Comparison of ENCODE assay signal across 30 cellular contexts in genomic region chr16:81931927-81932326, GRCh38.
"Had no signal": no experiment of that assay in that cellular context is flagged by ENCODE, and none has a peak within 500 bp of the region (broad histone marks: within the 10 kb centered on the region; RNA-seq: fewer than 3 reads in every experiment).

No MANE protein-coding gene starts in this region.

- H3K27me3 ChIP-seq: adrenal gland, body of pancreas, esophagus muscularis mucosa, foreskin keratinocyte, gastrocnemius medialis, heart left ventricle had no signal

- H3K27ac Mint-ChIP-seq: activated CD4-positive, alpha-beta memory T cell treated with anti-CD3 and anti-CD28 coated beads for 36 hours; activated CD4-positive, alpha-beta T cell treated with anti-CD3 and anti-CD28 coated beads for 36 hours; activated CD4-positive, alpha-beta T cell treated with anti-CD3 and anti-CD28 coated beads, Interleukin-2, amount 10 ng/mL, durations not matched to agents 24 days and 14 days; activated CD8-positive, alpha-beta T cell treated with anti-CD3 and anti-CD28 coated beads, Interleukin-2, amount 10 ng/mL, durations not matched to agents 7 days and 5 days; activated naive CD4-positive, alpha-beta T cell treated with anti-CD3 and anti-CD28 coated beads for 36 hours; activated naive CD4-positive, alpha-beta T cell treated with anti-CD3 and anti-CD28 coated beads, Interleukin-2, amount 50 U/mL, for 24 hours; activated naive CD8-positive, alpha-beta T cell treated with anti-CD3 and anti-CD28 coated beads for 36 hours; activated naive CD8-positive, alpha-beta T cell treated with anti-CD3 and anti-CD28 coated beads, Interleukin-2, amount 50 U/mL, for 24 hours; activated T-helper 1 cell treated with anti-CD3 and anti-CD28 coated beads, Interleukin-12 subunit alpha, Interleukin-12 subunit beta, Interleukin-2, Interleukin-4 antibody, amounts not matched to agents 30 ng/mL and 10 ng/mL and 1 ng/mL, durations not matched to agents 14 hours and 24 hours and 36 hours; activated T-helper 2 cell treated with anti-CD3 and anti-CD28 coated beads, Interferon-gamma antibody, Interleukin-2, Interleukin-4, amounts not matched to agents 10 μg/mL and 5 μg/mL and 100 μg/mL, durations not matched to agents 14 hours and 24 hours and 36 hours had no signal

- DNase-seq: activated CD4-positive, alpha-beta memory T cell treated with anti-CD3 and anti-CD28 coated beads for 36 hours; activated CD4-positive, alpha-beta T cell treated with anti-CD3 and anti-CD28 coated beads for 36 hours; activated CD4-positive, alpha-beta T cell treated with anti-CD3 and anti-CD28 coated beads, Interleukin-2, amount 10 ng/mL, durations not matched to agents 24 days and 14 days; activated CD4-positive, CD25-positive, alpha-beta regulatory T cell; activated CD4-positive, CD25-positive, alpha-beta regulatory T cell treated with anti-CD3 and anti-CD28 coated beads, Interleukin-2, amount 50 U/mL, for 72 hours; activated CD8-positive, alpha-beta T cell treated with anti-CD3 and anti-CD28 coated beads, Interleukin-2, amount 10 ng/mL, durations not matched to agents 7 days and 5 days; activated effector memory CD4-positive, alpha-beta T cell treated with anti-CD3 and anti-CD28 coated beads, Interleukin-2, amount 50 U/mL, for 16 hours; activated naive CD4-positive, alpha-beta T cell treated with anti-CD3 and anti-CD28 coated beads for 36 hours; activated naive CD8-positive, alpha-beta T cell treated with anti-CD3 and anti-CD28 coated beads for 36 hours; activated naive CD8-positive, alpha-beta T cell treated with anti-CD3 and anti-CD28 coated beads, Interleukin-2, amount 50 U/mL, for 24 hours; activated T-cell treated with anti-CD3 and anti-CD28 coated beads, Interleukin-2, amount 50 U/mL, for 1 hour; activated T-cell treated with anti-CD3 and anti-CD28 coated beads, Interleukin-2, amount 50 U/mL, for 48 hours; adrenal gland; amygdala; aorta; body of pancreas; caudate nucleus; cortex of kidney; effector CD4-positive, alpha-beta T cell; effector memory CD8-positive, alpha-beta T cell; erythroblast; foreskin keratinocyte; gastrocnemius medialis; glutamatergic neuron; heart left ventricle; T-helper 2 cell had no signal

- H3K4me1 Mint-ChIP-seq: activated naive CD4-positive, alpha-beta T cell treated with anti-CD3 and anti-CD28 coated beads, Interleukin-2, amount 50 U/mL, for 24 hours; activated naive CD8-positive, alpha-beta T cell treated with anti-CD3 and anti-CD28 coated beads for 36 hours had no signal

- H3K4me3 Mint-ChIP-seq: activated CD4-positive, alpha-beta memory T cell treated with anti-CD3 and anti-CD28 coated beads for 36 hours; activated CD4-positive, alpha-beta T cell treated with anti-CD3 and anti-CD28 coated beads for 36 hours; activated CD4-positive, alpha-beta T cell treated with anti-CD3 and anti-CD28 coated beads, Interleukin-2, amount 10 ng/mL, durations not matched to agents 24 days and 14 days; activated CD8-positive, alpha-beta T cell treated with anti-CD3 and anti-CD28 coated beads, Interleukin-2, amount 10 ng/mL, durations not matched to agents 7 days and 5 days; activated naive CD4-positive, alpha-beta T cell treated with anti-CD3 and anti-CD28 coated beads for 36 hours; activated naive CD4-positive, alpha-beta T cell treated with anti-CD3 and anti-CD28 coated beads, Interleukin-2, amount 50 U/mL, for 24 hours; activated naive CD8-positive, alpha-beta T cell treated with anti-CD3 and anti-CD28 coated beads for 36 hours; activated naive CD8-positive, alpha-beta T cell treated with anti-CD3 and anti-CD28 coated beads, Interleukin-2, amount 50 U/mL, for 24 hours; activated T-helper 1 cell treated with anti-CD3 and anti-CD28 coated beads, Interleukin-12 subunit alpha, Interleukin-12 subunit beta, Interleukin-2, Interleukin-4 antibody, amounts not matched to agents 30 ng/mL and 10 ng/mL and 1 ng/mL, durations not matched to agents 14 hours and 24 hours and 36 hours; effector memory CD8-positive, alpha-beta T cell had no signal

- H3K9me3 Mint-ChIP-seq: activated CD4-positive, alpha-beta memory T cell treated with anti-CD3 and anti-CD28 coated beads for 36 hours; activated CD4-positive, alpha-beta T cell treated with anti-CD3 and anti-CD28 coated beads, Interleukin-2, amount 10 ng/mL, durations not matched to agents 24 days and 14 days; activated naive CD4-positive, alpha-beta T cell treated with anti-CD3 and anti-CD28 coated beads for 36 hours; activated naive CD4-positive, alpha-beta T cell treated with anti-CD3 and anti-CD28 coated beads, Interleukin-2, amount 50 U/mL, for 24 hours; activated naive CD8-positive, alpha-beta T cell treated with anti-CD3 and anti-CD28 coated beads for 36 hours; activated naive CD8-positive, alpha-beta T cell treated with anti-CD3 and anti-CD28 coated beads, Interleukin-2, amount 50 U/mL, for 24 hours; activated T-helper 1 cell treated with anti-CD3 and anti-CD28 coated beads, Interleukin-12 subunit alpha, Interleukin-12 subunit beta, Interleukin-2, Interleukin-4 antibody, amounts not matched to agents 30 ng/mL and 10 ng/mL and 1 ng/mL, durations not matched to agents 14 hours and 24 hours and 36 hours; activated T-helper 2 cell treated with anti-CD3 and anti-CD28 coated beads, Interferon-gamma antibody, Interleukin-2, Interleukin-4, amounts not matched to agents 10 μg/mL and 5 μg/mL and 100 μg/mL, durations not matched to agents 14 hours and 24 hours and 36 hours; effector memory CD8-positive, alpha-beta T cell had no signal

- H3K4me3 ChIP-seq: adrenal gland, body of pancreas, esophagus muscularis mucosa, gastrocnemius medialis, heart left ventricle had no signal

- ATAC-seq: activated CD4-positive, alpha-beta T cell treated with anti-CD3 and anti-CD28 coated beads for 36 hours; activated CD8-positive, alpha-beta T cell treated with anti-CD3 and anti-CD28 coated beads, Interleukin-2, amount 10 ng/mL, durations not matched to agents 7 days and 5 days; activated naive CD8-positive, alpha-beta T cell treated with anti-CD3 and anti-CD28 coated beads, Interleukin-2, amount 50 U/mL, for 24 hours; body of pancreas; effector memory CD8-positive, alpha-beta T cell; foreskin keratinocyte; gastrocnemius medialis; heart left ventricle had no signal

- H3K4me1 ChIP-seq: adrenal gland, body of pancreas, esophagus muscularis mucosa, gastrocnemius medialis, heart left ventricle had no signal

- H3K27me3 Mint-ChIP-seq: activated CD4-positive, alpha-beta memory T cell treated with anti-CD3 and anti-CD28 coated beads for 36 hours; activated CD4-positive, alpha-beta T cell treated with anti-CD3 and anti-CD28 coated beads for 36 hours; activated CD4-positive, alpha-beta T cell treated with anti-CD3 and anti-CD28 coated beads, Interleukin-2, amount 10 ng/mL, durations not matched to agents 24 days and 14 days; activated naive CD4-positive, alpha-beta T cell treated with anti-CD3 and anti-CD28 coated beads, Interleukin-2, amount 50 U/mL, for 24 hours; activated naive CD8-positive, alpha-beta T cell treated with anti-CD3 and anti-CD28 coated beads for 36 hours; activated naive CD8-positive, alpha-beta T cell treated with anti-CD3 and anti-CD28 coated beads, Interleukin-2, amount 50 U/mL, for 24 hours; effector memory CD8-positive, alpha-beta T cell had no signal

- H3K36me3 Mint-ChIP-seq: activated CD4-positive, alpha-beta memory T cell treated with anti-CD3 and anti-CD28 coated beads for 36 hours; activated naive CD4-positive, alpha-beta T cell treated with anti-CD3 and anti-CD28 coated beads, Interleukin-2, amount 50 U/mL, for 24 hours; activated naive CD8-positive, alpha-beta T cell treated with anti-CD3 and anti-CD28 coated beads for 36 hours had no signal

- H3K27ac ChIP-seq: adrenal gland, body of pancreas, esophagus muscularis mucosa, foreskin keratinocyte, gastrocnemius medialis, heart left ventricle had no signal
